1 cellular context compared by ENCODE assay signal in genomic region chr14:39180553-39180952, GRCh38.
A peak's percentile ranks its signal among the peaks of the same experiment; 100 is the strongest.
TF ChIP-seq lines count a peak whose summit lies in the region.

No MANE protein-coding gene starts in this region.

TF ChIP-seq in K562, 482 proteins besides CTCF, POLR2A, EP300 and RAD21:
- TF ChIP-seq THRAP3 (IDR thresholded peaks at IDR 0.05; ENCODE audit: borderline replicate concordance) (peak; percentile 57; the same call in 1 of the 2 replicates), POLR2B (IDR thresholded peaks at IDR 0.05; ENCODE audit: low read depth, partially characterized antibody) (peak; percentile 66), NFE2L1 (tag; IDR thresholded peaks at IDR 0.05; ENCODE audit: borderline replicate concordance, low read depth) (no peak), THRB (CRISPR knock-in tag; conservative IDR thresholded peaks at IDR 0.05) (0 out of 2 replicates have a peak, but pooled peaks have one; percentile 50), ZNF717 (CRISPR knock-in tag; IDR thresholded peaks at IDR 0.05) (no peak), HBP1 (CRISPR knock-in tag; IDR thresholded peaks at IDR 0.05) (0 out of 2 replicates have a peak, but pooled peaks have one; percentile 42), TCF7L2 (IDR thresholded peaks at IDR 0.05; ENCODE audit: low read depth, low read length) (no peak), RBBP5 (IDR thresholded peaks at IDR 0.05; ENCODE audit: borderline replicate concordance, insufficient read depth, low read length, poor library complexity, severe bottlenecking) (no peak), HDGF (IDR thresholded peaks at IDR 0.05) (no peak), SUPT5H (IDR thresholded peaks at IDR 0.05) (peak; percentile 47), ZNF316 (IDR thresholded peaks at IDR 0.05) (peak; percentile 25; the same call in 1 of the 2 replicates), SMARCA5 (IDR thresholded peaks at IDR 0.05) (no peak), CSDE1 (IDR thresholded peaks at IDR 0.05) (no peak), BCLAF1 (IDR thresholded peaks at IDR 0.05; ENCODE audit: borderline replicate concordance in 1 of 2, control insufficient read depth in 1 of 2, low read depth in 2 of 2, low read length in 1 of 2) (peak in 1 of 2 experiments; percentile 77; a peak in 1 of 4 replicates)
